ENCODE assay signal across 21 cellular contexts in the genomic region with DNA sequence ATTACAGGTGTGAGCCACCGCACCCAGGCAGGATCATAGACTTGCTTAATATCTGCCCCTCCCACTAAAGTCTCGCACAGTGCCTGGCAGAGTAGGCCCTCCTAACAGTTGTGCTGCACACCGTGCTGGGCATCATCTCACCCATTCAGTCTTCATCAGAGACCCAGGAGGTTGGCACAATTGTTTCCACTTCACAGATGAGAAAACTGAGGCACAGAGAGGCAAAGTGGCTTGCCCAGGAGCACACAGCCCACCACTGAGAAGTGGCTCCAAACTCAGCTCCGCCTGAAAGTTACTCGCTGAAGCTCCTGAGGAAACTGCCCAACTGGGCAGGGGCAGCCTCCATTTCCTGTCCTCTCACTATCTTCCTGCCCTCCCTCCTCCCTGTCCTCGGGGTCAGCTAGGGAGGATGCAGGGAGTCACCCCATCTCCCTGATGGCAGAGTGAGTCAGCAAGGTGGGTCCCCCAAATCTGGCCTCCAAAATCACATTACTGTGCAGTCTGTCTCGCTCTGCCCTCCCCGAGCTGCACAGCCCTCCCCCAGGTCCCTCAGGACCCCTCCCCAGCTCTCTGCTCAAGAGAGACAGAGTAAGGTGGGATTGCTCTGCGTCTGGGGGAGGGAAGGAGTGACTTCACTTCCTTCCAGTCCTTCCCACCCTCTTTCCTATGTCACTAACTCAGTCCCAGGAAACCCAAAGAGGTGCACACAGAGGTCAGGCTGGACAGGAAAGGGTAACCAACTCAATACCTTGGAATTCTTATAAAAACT. TPM values are rescaled to one million over a fixed set of nuclear protein-coding genes. Genes with fewer than 3 reads are reported as not detected.
DNase-seq lines count a peak whose midpoint lies in the region; ATAC-seq and TF ChIP-seq lines count a peak whose summit lies in the region.
"Had no signal": no experiment of that assay in that cellular context is flagged by ENCODE, and none has a peak within 500 bp of the region (broad histone marks: within the 10 kb centered on the region; RNA-seq: fewer than 3 reads in every experiment).

No MANE protein-coding gene starts in this region.

- WGBS in GM23248 (ENCODE audit: low coverage in 1 of 2, low lambda C conversion rate in 2 of 2, missing lambda C conversion rate in 2 of 2), 2 experiments, result 97 to 98% methylated on average over 9 of the region's 9 CpGs

- H3K4me2 ChIP-seq in GM23248 (ENCODE audit: unreplicated experiment), result no peak overlapping the region
- H3K4me2 ChIP-seq: GM23338 had no signal

- peaks cover 0 to 3% (median 0%) of the 10 kb centered on the region in 7 donors for H3K9me3 Mint-ChIP-seq in CD14-positive monocyte
- H3K9me3 Mint-ChIP-seq in activated T-helper 17 cell treated with anti-CD3 and anti-CD28 coated beads, Interleukin-2, amount 50 U/mL, for 72 hours, result no peaks in the 10 kb centered on the region
- H3K9me3 Mint-ChIP-seq: activated CD4-positive, alpha-beta memory T cell treated with anti-CD3 and anti-CD28 coated beads, Interleukin-2, amount 10 ng/mL, durations not matched to agents 7 days and 5 days; activated T-cell treated with anti-CD3 and anti-CD28 coated beads, Interleukin-2, amount 50 U/mL, for 72 hours; GM23338 had no signal

- peaks cover 38% of the 10 kb centered on the region for H3K4me1 Mint-ChIP-seq in CD14-positive monocyte
- peaks cover 13% of the 10 kb centered on the region for H3K4me1 Mint-ChIP-seq in activated T-helper 17 cell treated with anti-CD3 and anti-CD28 coated beads, Interleukin-2, amount 50 U/mL, for 72 hours

- H3K4me3 Mint-ChIP-seq in CD14-positive monocyte, result no peak overlapping the region
- no peak overlapping the region for H3K4me3 Mint-ChIP-seq in activated T-helper 17 cell treated with anti-CD3 and anti-CD28 coated beads, Interleukin-2, amount 50 U/mL, for 72 hours
- H3K4me3 Mint-ChIP-seq: activated CD4-positive, alpha-beta memory T cell treated with anti-CD3 and anti-CD28 coated beads, Interleukin-2, amount 10 ng/mL, durations not matched to agents 7 days and 5 days; activated T-cell treated with anti-CD3 and anti-CD28 coated beads, Interleukin-2, amount 50 U/mL, for 72 hours; GM23338 had no signal

- no peak for DNase-seq in CD14-positive monocyte (ENCODE audit: low spot score)
- DNase-seq in ELR (ENCODE audit: low read depth), result peak; percentile 82
- peak; percentile 52 for DNase-seq in kidney tubule cell (ENCODE audit: low spot score)
- DNase-seq in epidermal melanocyte (ENCODE audit: insufficient read length, low spot score), result no peak
- no peak for DNase-seq in GM23248
- DNase-seq: activated CD4-positive, alpha-beta memory T cell treated with anti-CD3 and anti-CD28 coated beads, Interleukin-2, amount 10 ng/mL, durations not matched to agents 7 days and 5 days; activated CD4-positive, CD25-positive, alpha-beta regulatory T cell; activated T-cell treated with anti-CD3 and anti-CD28 coated beads, Interleukin-2, amount 50 U/mL, for 72 hours; dorsolateral prefrontal cortex; NCI-H1105 treated with DMSO at 0.1 percent for 48 hours; NCI-H748 treated with DMSO at 0.1 percent for 48 hours; retina; stimulated activated CD4-positive, alpha-beta T cell treated with anti-CD3 and anti-CD28 coated beads, Interleukin-12 subunit alpha, Interleukin-12 subunit beta, amount 100 ng/mL, for 4 hours; testis had no signal

- H2AFZ ChIP-seq in GM23248, result no peak overlapping the region
- H2AFZ ChIP-seq: GM23338 had no signal

- peaks cover 4% of the 10 kb centered on the region; the same call in 1 of the 2 replicates for H3K4me1 ChIP-seq in GM23248 (ENCODE audit: insufficient read depth)

- ATAC-seq in activated T-helper 17 cell treated with anti-CD3 and anti-CD28 coated beads, Interleukin-2, amount 50 U/mL, for 72 hours (replicated peaks), result no peak
- no peak for ATAC-seq in HG03095 (IDR thresholded peaks at IDR 0.05; ENCODE audit: unreplicated experiment)
- ATAC-seq in GM19328 (IDR thresholded peaks at IDR 0.05; ENCODE audit: unreplicated experiment), result no peak
- ATAC-seq: activated T-cell treated with anti-CD3 and anti-CD28 coated beads, Interleukin-2, amount 50 U/mL, for 72 hours; GM23338; left lobe of liver had no signal

- no peak for TF ChIP-seq CTCF in CD14-positive monocyte (IDR thresholded peaks at IDR 0.05)

- H3K79me2 ChIP-seq in GM23248 (ENCODE audit: insufficient read depth), result no peaks in the 10 kb centered on the region

- 0 out of 2 replicates have a peak, but pooled peaks cover 14% of the 10 kb centered on the region for H3F3A ChIP-seq in GM23248 (ENCODE audit: insufficient read depth)

- H3K36me3 Mint-ChIP-seq in CD14-positive monocyte, result peaks cover 60 to 78% of the 10 kb centered on the region in 2 donors
- peaks cover 52% of the 10 kb centered on the region for H3K36me3 Mint-ChIP-seq in activated T-helper 17 cell treated with anti-CD3 and anti-CD28 coated beads, Interleukin-2, amount 50 U/mL, for 72 hours (ENCODE audit: low read depth)

- H3K4me3 ChIP-seq in GM23248, result no peak overlapping the region
- H3K4me3 ChIP-seq: breast epithelium, dorsolateral prefrontal cortex, GM23338, SJSA1, testis had no signal

- H4K20me1 ChIP-seq in GM23248 (ENCODE audit: insufficient read depth), result no peaks in the 10 kb centered on the region

- no peak overlapping the region for H3K9ac ChIP-seq in GM23248

- intact Hi-C loops in CD14-positive monocyte (cut with micrococcal nuclease), result no loop called here

- H3K36me3 ChIP-seq in GM23248 (ENCODE audit: low read depth), result no peaks in the 10 kb centered on the region
- H3K36me3 ChIP-seq: breast epithelium had no signal

- in situ Hi-C loops in GM23248 (cut with MboI), result no loop called here

- H3K9me3 ChIP-seq in GM23248 (ENCODE audit: low read depth), result no peaks in the 10 kb centered on the region
- H3K9me3 ChIP-seq: breast epithelium, SJSA1, testis had no signal

- no peak overlapping the region for H3K27ac ChIP-seq in GM23248
- H3K27ac ChIP-seq: breast epithelium, dorsolateral prefrontal cortex, SJSA1 had no signal

- H3K27me3 Mint-ChIP-seq in CD14-positive monocyte (ENCODE audit: low read depth in 3 of 3), result no peaks in the 10 kb centered on the region
- no peaks in the 10 kb centered on the region for H3K27me3 Mint-ChIP-seq in activated T-helper 17 cell treated with anti-CD3 and anti-CD28 coated beads, Interleukin-2, amount 50 U/mL, for 72 hours
- H3K27me3 Mint-ChIP-seq: activated CD4-positive, alpha-beta memory T cell treated with anti-CD3 and anti-CD28 coated beads, Interleukin-2, amount 10 ng/mL, durations not matched to agents 7 days and 5 days had no signal

- no peaks in the 10 kb centered on the region for H3K9me2 ChIP-seq in GM23248 (ENCODE audit: insufficient read depth)

- no peaks in the 10 kb centered on the region for H3K27me3 ChIP-seq in GM23248 (replicated peaks; ENCODE audit: insufficient read depth)
- H3K27me3 ChIP-seq: breast epithelium, dorsolateral prefrontal cortex, SJSA1, testis had no signal

- peak overlapping the region in 4 of 7 donors; percentile 33 to 74 (median 64) for H3K27ac Mint-ChIP-seq in CD14-positive monocyte
- H3K27ac Mint-ChIP-seq in activated T-helper 17 cell treated with anti-CD3 and anti-CD28 coated beads, Interleukin-2, amount 50 U/mL, for 72 hours, result peak overlapping the region; percentile 68
- H3K27ac Mint-ChIP-seq: activated CD4-positive, alpha-beta memory T cell treated with anti-CD3 and anti-CD28 coated beads, Interleukin-2, amount 10 ng/mL, durations not matched to agents 7 days and 5 days; activated T-cell treated with anti-CD3 and anti-CD28 coated beads, Interleukin-2, amount 50 U/mL, for 72 hours; GM23338 had no signal

RNA-seq across cellular contexts. Expression of gene SLC8B1, which starts 5.7 kb away (rescaled TPM):
- 10 to 100 TPM; 21.6 to 32.4 TPM for polyA plus RNA-seq in CD14-positive monocyte
- total RNA-seq in activated T-helper 17 cell treated with anti-CD3 and anti-CD28 coated beads, Interleukin-2, amount 50 U/mL, for 72 hours, result 10 to 100 TPM; 23.2 to 28.4 TPM
- total RNA-seq in GM23248 (2014; rRNA removed; shearing (Covaris generic)), result 5.8 and 6.6 TPM in 2 replicates
- 9.0 and 10.9 TPM in 2 replicates for polyA plus RNA-seq in GM23248 (2016; fragmentation: Nextera tagmentation; extraction: Ambion mirVana)

RNA-seq across cellular contexts. Expression of gene PLBD2, which starts 29.2 kb away (rescaled TPM):
- 10 to 100 TPM in 1 of 2 donors, 1 to 10 TPM in 1; 8.8 to 12.4 TPM for polyA plus RNA-seq in CD14-positive monocyte
- 10 to 100 TPM; 18.5 to 21.5 TPM for total RNA-seq in activated T-helper 17 cell treated with anti-CD3 and anti-CD28 coated beads, Interleukin-2, amount 50 U/mL, for 72 hours
- 38.5 and 43.6 TPM in 2 replicates for total RNA-seq in GM23248 (2014; rRNA removed; shearing (Covaris generic))
- polyA plus RNA-seq in GM23248 (2016; fragmentation: Nextera tagmentation; extraction: Ambion mirVana), result 58.5 and 64.9 TPM in 2 replicates

Comparison
In these comparisons a context has a peak if more than half of its experiments do, and no peak if none do; other contexts are left out.
1. DNase-seq: peak in ELR (single experiment) and kidney tubule cell (single experiment); none in CD14-positive monocyte (single experiment), epidermal melanocyte (single experiment) and GM23248 (single experiment).